ENCODE assay signal across 23 cellular contexts in genomic region chr15:59447367-59447766, GRCh38. TPM values are rescaled to one million over a fixed set of nuclear protein-coding genes. Genes with fewer than 3 reads are reported as not detected.
"Had no signal": no experiment of that assay in that cellular context is flagged by ENCODE, and none has a peak within 500 bp of the region (broad histone marks: within the 10 kb centered on the region; RNA-seq: fewer than 3 reads in every experiment).

No MANE protein-coding gene starts in this region.

- ATAC-seq: activated CD4-positive, alpha-beta T cell treated with anti-CD3 and anti-CD28 coated beads for 36 hours; foreskin keratinocyte; left lung; pancreas; psoas muscle; stimulated activated naive CD8-positive, alpha-beta T cell treated with anti-CD3 and anti-CD28 coated beads, Interleukin-15, Interleukin-2, amounts not matched to agents 100 U/mL and 50 U/mL, for 24 hours; WTC11 had no signal

- DNase-seq: activated CD4-positive, alpha-beta memory T cell treated with anti-CD3 and anti-CD28 coated beads for 36 hours; activated CD4-positive, alpha-beta T cell treated with anti-CD3 and anti-CD28 coated beads for 36 hours; activated gamma-delta T cell treated with Interleukin-2 at 50 U/mL for 16 hours; amniotic stem cell; effector memory CD4-positive, alpha-beta T cell; foreskin keratinocyte; kidney glomerular epithelial cell; left lung; naive B cell; pancreas; psoas muscle; spleen; stimulated activated CD4-positive, alpha-beta T cell treated with anti-CD3 and anti-CD28 coated beads, Interleukin-4, amount 100 ng/mL, for 1 hour; stimulated activated naive CD8-positive, alpha-beta T cell treated with anti-CD3 and anti-CD28 coated beads, Interleukin-15, Interleukin-2, amounts not matched to agents 100 U/mL and 50 U/mL, for 24 hours; T-helper 9 cell; upper lobe of left lung had no signal

- H3K36me3 Mint-ChIP-seq: activated CD4-positive, alpha-beta memory T cell treated with anti-CD3 and anti-CD28 coated beads for 36 hours; activated naive CD8-positive, alpha-beta T cell; WTC11 had no signal

- H3K36me3 ChIP-seq: breast epithelium, left lung, pancreas, right atrium auricular region, spleen, upper lobe of left lung had no signal

- H3K4me1 ChIP-seq: breast epithelium, foreskin keratinocyte, left lung, pancreas, psoas muscle, right atrium auricular region, upper lobe of left lung had no signal

- H3K27me3 ChIP-seq: breast epithelium, left lung, pancreas, right atrium auricular region, spleen, upper lobe of left lung had no signal

- H3K4me3 Mint-ChIP-seq: activated CD4-positive, alpha-beta memory T cell treated with anti-CD3 and anti-CD28 coated beads for 36 hours; activated CD4-positive, alpha-beta T cell treated with anti-CD3 and anti-CD28 coated beads for 36 hours; activated naive CD8-positive, alpha-beta T cell; central memory CD8-positive, alpha-beta T cell; WTC11 had no signal

- H3K9me3 ChIP-seq: breast epithelium, left lung, pancreas, psoas muscle, right atrium auricular region, spleen, upper lobe of left lung had no signal

- H3K4me3 ChIP-seq: breast epithelium, left lung, lung, pancreas, psoas muscle, right atrium auricular region, spleen, upper lobe of left lung had no signal

- H3K9me3 Mint-ChIP-seq: activated CD4-positive, alpha-beta memory T cell treated with anti-CD3 and anti-CD28 coated beads for 36 hours; central memory CD8-positive, alpha-beta T cell; WTC11 had no signal

- FAIRE-seq: colon, pancreas had no signal

- H3K27ac ChIP-seq: breast epithelium, foreskin keratinocyte, left lung, pancreas, psoas muscle, right atrium auricular region, upper lobe of left lung had no signal

- H3K27me3 Mint-ChIP-seq: activated CD4-positive, alpha-beta T cell treated with anti-CD3 and anti-CD28 coated beads for 36 hours; naive B cell had no signal

- H3K27ac Mint-ChIP-seq: activated CD4-positive, alpha-beta memory T cell treated with anti-CD3 and anti-CD28 coated beads for 36 hours; activated CD4-positive, alpha-beta T cell treated with anti-CD3 and anti-CD28 coated beads for 36 hours; activated naive CD8-positive, alpha-beta T cell; WTC11 had no signal

- H3K4me1 Mint-ChIP-seq: activated CD4-positive, alpha-beta T cell treated with anti-CD3 and anti-CD28 coated beads for 36 hours had no signal

RNA-seq across cellular contexts. Expression of gene FAM81A, which starts 9.4 kb away (rescaled TPM):
- total RNA-seq: activated CD4-positive, alpha-beta memory T cell treated with anti-CD3 and anti-CD28 coated beads for 36 hours had no signal
